Comparison of ENCODE assay signal across 9 cellular contexts in the genomic region with DNA sequence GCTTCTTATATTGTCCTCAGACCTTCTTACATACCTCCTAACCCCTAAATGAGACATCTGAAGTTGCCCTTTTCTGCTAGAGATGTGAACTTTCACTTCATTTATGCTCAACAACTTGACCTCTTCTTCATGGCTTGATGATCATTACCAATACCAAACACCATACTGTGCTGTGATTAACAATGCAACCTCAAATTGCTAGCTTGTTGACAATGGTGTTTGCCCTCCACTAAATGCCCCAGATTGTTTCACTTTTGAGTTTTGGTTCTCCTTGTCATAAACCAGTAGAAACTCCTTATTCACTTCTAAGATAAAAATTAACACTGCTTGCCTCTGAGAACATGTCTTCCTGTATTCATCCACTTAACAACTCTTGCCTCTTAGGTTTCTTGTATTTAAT. TPM values are rescaled to one million over a fixed set of nuclear protein-coding genes. Genes with fewer than 3 reads are reported as not detected.
DNase-seq lines count a peak whose midpoint lies in the region; ATAC-seq and TF ChIP-seq lines count a peak whose summit lies in the region.
"Had no signal": no experiment of that assay in that cellular context is flagged by ENCODE, and none has a peak within 500 bp of the region (broad histone marks: within the 10 kb centered on the region; RNA-seq: fewer than 3 reads in every experiment).

No MANE protein-coding gene starts in this region.

- ATAC-seq in HG03108 (IDR thresholded peaks at IDR 0.05; ENCODE audit: unreplicated experiment) = peak; percentile 63

- peak; percentile 70 for DNase-seq in GM13977 (ENCODE audit: low spot score)
- peak; percentile 65 for DNase-seq in GM20000 (ENCODE audit: low spot score)
- DNase-seq in AG08396 (ENCODE audit: low spot score) = no peak
- no peak for DNase-seq in retina
- no peak for DNase-seq in thyroid gland
- DNase-seq in NCI-H2029 (lab: John Stamatoyannopoulos, UW) = no peak
- DNase-seq: GF-D8 had no signal

- H3K27ac ChIP-seq in thyroid gland = no peak overlapping the region

- H3K4me1 Mint-ChIP-seq in activated naive CD8-positive, alpha-beta T cell (ENCODE audit: low read depth) = peaks cover 75% of the 10 kb centered on the region

- no peak for TF ChIP-seq POLR2A in thyroid gland (IDR thresholded peaks at IDR 0.05)

- no peak for TF ChIP-seq CTCF in GM13977 (IDR thresholded peaks at IDR 0.05; ENCODE audit: extremely low read depth, insufficient read depth, missing control alignments)
- no peak for TF ChIP-seq CTCF in GM20000 (IDR thresholded peaks at IDR 0.05; ENCODE audit: extremely low read depth, missing control alignments)
- no peak for TF ChIP-seq CTCF in thyroid gland (IDR thresholded peaks at IDR 0.05)

- H3K27me3 ChIP-seq in thyroid gland = no peaks in the 10 kb centered on the region

- H3K4me1 ChIP-seq in thyroid gland = peaks cover 23 to 27% of the 10 kb centered on the region in 2 donors

- H3K36me3 Mint-ChIP-seq in activated naive CD8-positive, alpha-beta T cell = peaks cover 5% of the 10 kb centered on the region

- no peak overlapping the region for H3K4me3 ChIP-seq in thyroid gland (replicated peaks in 1 of 3)

- H3K36me3 ChIP-seq in thyroid gland = no peaks in the 10 kb centered on the region

- intact Hi-C loops in thyroid gland (cut with DNase I) = loop anchor here (10.0 kb wide), 1 partner anchor 66 kb away; no protein-coding TSS in a partner anchor

- in situ Hi-C loops in GM13977 (cut with MboI; ENCODE audit: low pct_unique_long_range_greater_than_20kb, low sequenced_read_pairs, unreplicated experiment) = no loop called here

- H3K9me3 ChIP-seq in thyroid gland = no peaks in the 10 kb centered on the region

- no peaks in the 10 kb centered on the region for H3K9me3 Mint-ChIP-seq in activated naive CD8-positive, alpha-beta T cell (ENCODE audit: low read depth)

- H3K27me3 Mint-ChIP-seq in activated naive CD8-positive, alpha-beta T cell = no peaks in the 10 kb centered on the region

- H3K27ac Mint-ChIP-seq in activated naive CD8-positive, alpha-beta T cell = peak overlapping the region; percentile 78

- peak overlapping the region; percentile 68 for H3K4me3 Mint-ChIP-seq in activated naive CD8-positive, alpha-beta T cell

RNA-seq across cellular contexts. Expression of gene JAK1, which starts 5.6 kb away (rescaled TPM):
- 100 to 1,000 TPM; 102 to 165 (median 120) TPM for total RNA-seq in thyroid gland

Comparison
In these comparisons a context has a peak if more than half of its experiments do, and no peak if none do; other contexts are left out.
1. DNase-seq: peak in GM13977 (single experiment) and GM20000 (single experiment); none in AG08396 (single experiment), retina (single experiment), thyroid gland (0 of 2) and NCI-H2029 (single experiment).